15 cellular contexts compared by ENCODE assay signal in the genomic region with DNA sequence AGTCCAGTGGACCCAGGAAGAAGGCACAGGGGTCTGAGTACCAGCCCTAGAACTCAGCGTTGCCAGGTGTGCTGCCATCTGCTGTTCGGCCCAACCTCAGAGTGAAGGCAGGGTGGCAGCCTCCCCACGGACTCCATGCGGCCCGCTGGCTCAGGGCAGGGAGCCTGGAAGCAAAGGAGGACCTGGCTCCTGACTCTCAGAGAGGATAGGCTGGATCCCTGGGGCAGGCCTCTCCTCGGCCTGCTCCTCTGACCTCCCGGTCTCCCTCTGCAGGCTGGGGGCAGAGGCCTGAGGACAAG. TPM values are rescaled to one million over a fixed set of nuclear protein-coding genes. Genes with fewer than 3 reads are reported as not detected.
DNase-seq lines count a peak whose midpoint lies in the region; ATAC-seq, FAIRE-seq and TF ChIP-seq lines count a peak whose summit lies in the region.
"Had no signal": no experiment of that assay in that cellular context is flagged by ENCODE, and none has a peak within 500 bp of the region (broad histone marks: within the 10 kb centered on the region; RNA-seq: fewer than 3 reads in every experiment).

No MANE protein-coding gene starts in this region.

- peaks cover 72% of the 10 kb centered on the region for H3K36me3 ChIP-seq in left ventricle myocardium inferior

- TF ChIP-seq CTCF in AG04450 (IDR thresholded peaks at IDR 0.05; ENCODE audit: low read depth, low read length): 0 out of 2 replicates have a peak, but pooled peaks have one; percentile 8
- peak; percentile 46 for TF ChIP-seq CTCF in left ventricle myocardium inferior (IDR thresholded peaks at IDR 0.05; ENCODE audit: borderline replicate concordance)

- FAIRE-seq in GM12891 (lab: Jason Lieb, UNC): no peak

- no peak overlapping the region for H3K27ac ChIP-seq in AG04450 (ENCODE audit: low read depth, low read length)
- H3K27ac ChIP-seq in left ventricle myocardium inferior (replicated peaks): peak overlapping the region; percentile 33
- H3K27ac ChIP-seq in substantia nigra (ENCODE audit: low read depth, low read length, poor library complexity, severe bottlenecking): no peak overlapping the region
- H3K27ac ChIP-seq: body of pancreas, epithelial cell of prostate had no signal

- TF ChIP-seq POLR2A in GM12891 (IDR thresholded peaks at IDR 0.05; ENCODE audit: low read depth, low read length): no peak

- no peaks in the 10 kb centered on the region; the same call in 1 of the 2 replicates for H3K9me3 ChIP-seq in AG04450 (ENCODE audit: control insufficient read depth, insufficient read depth, low read length)
- no peaks in the 10 kb centered on the region for H3K9me3 ChIP-seq in left ventricle myocardium inferior (replicated peaks)
- H3K9me3 ChIP-seq: body of pancreas, Caco-2 had no signal

- ATAC-seq in SK-N-SH treated with all-trans-retinoic acid at 6 μM for 48 hours (peak; percentile 23), GM19455 (IDR thresholded peaks at IDR 0.05; ENCODE audit: unreplicated experiment) (no peak)
- ATAC-seq: body of pancreas had no signal

- H3K27me3 ChIP-seq in AG04450 (ENCODE audit: control insufficient read depth, insufficient read depth, low read length): peaks cover 3% of the 10 kb centered on the region
- no peaks in the 10 kb centered on the region for H3K27me3 ChIP-seq in left ventricle myocardium inferior (ENCODE audit: low read depth)
- H3K27me3 ChIP-seq: body of pancreas had no signal

- CTCF ChIA-PET in AG04450 (lab: Charles Lee): interaction anchor here (0.6 to 2.5 kb wide), 3 partner anchors 23 to 1719 kb away, joined by 3 to 13 read pairs (median 10); no protein-coding TSS in a partner anchor

- peaks cover 24% of the 10 kb centered on the region for H3K4me1 ChIP-seq in left ventricle myocardium inferior
- H3K4me1 ChIP-seq: body of pancreas, Caco-2 had no signal

- intact Hi-C loops in left ventricle myocardium inferior (cut with micrococcal nuclease): no loop called here

- DNase-seq in AG04450 (ENCODE audit: low read depth, low spot score): no peak
- DNase-seq in GM12891 (ENCODE audit: insufficient read length, low spot score): no peak
- DNase-seq in left ventricle myocardium inferior: no peak
- no peak for DNase-seq in NCI-H2029 treated with DMSO at 0.1 percent for 48 hours (lab: John Stamatoyannopoulos, UW)
- no peak for DNase-seq in NCI-H82 (lab: John Stamatoyannopoulos, UW)
- no peak for DNase-seq in substantia nigra (lab: John Stamatoyannopoulos, UW)
- DNase-seq: activated effector memory CD4-positive, alpha-beta T cell treated with Interleukin-2 at 50 U/mL for 16 hours; body of pancreas; HCEC 1CT; KG1; NCI-H526 treated with DMSO at 0.1 percent for 48 hours had no signal

- H3K4me3 ChIP-seq in AG04450 (ENCODE audit: low read depth, low read length): no peak overlapping the region
- no peak overlapping the region for H3K4me3 ChIP-seq in left ventricle myocardium inferior
- H3K4me3 ChIP-seq: body of pancreas had no signal

- POLR2A ChIA-PET in AG04450 (lab: Yijun Ruan, JAX): no interaction called here

TF ChIP-seq in GM12891, 5 proteins besides CTCF, POLR2A, EP300 and RAD21:
- no peak for TF ChIP-seq TAF1 (IDR thresholded peaks at IDR 0.05; ENCODE audit: low read depth, low read length)
- 0 out of 2 replicates have a peak, but pooled peaks have one; percentile 14 for TF ChIP-seq POU2F2 (IDR thresholded peaks at IDR 0.05; ENCODE audit: low read depth, low read length)

TF ChIP-seq in SK-N-SH treated with all-trans-retinoic acid at 6 μM for 48 hours, 23 proteins besides CTCF, POLR2A, EP300 and RAD21:
- no peak for TF ChIP-seq CSDC2 (CRISPR knock-in tag; IDR thresholded peaks at IDR 0.05)
- TF ChIP-seq ZNF70 (CRISPR knock-in tag; IDR thresholded peaks at IDR 0.05): no peak
- TF ChIP-seq ARNTL (CRISPR knock-in tag; IDR thresholded peaks at IDR 0.05; ENCODE audit: borderline replicate concordance, low read depth): no peak
- TF ChIP-seq GLIS3 (CRISPR knock-in tag; IDR thresholded peaks at IDR 0.05): no peak
- no peak for TF ChIP-seq TCF4 (CRISPR knock-in tag; IDR thresholded peaks at IDR 0.05; ENCODE audit: borderline replicate concordance)
- no peak for TF ChIP-seq ESRRG (CRISPR knock-in tag; IDR thresholded peaks at IDR 0.05)
- no peak for TF ChIP-seq CSRNP3 (CRISPR knock-in tag; IDR thresholded peaks at IDR 0.05)
- TF ChIP-seq, protein P1, sequence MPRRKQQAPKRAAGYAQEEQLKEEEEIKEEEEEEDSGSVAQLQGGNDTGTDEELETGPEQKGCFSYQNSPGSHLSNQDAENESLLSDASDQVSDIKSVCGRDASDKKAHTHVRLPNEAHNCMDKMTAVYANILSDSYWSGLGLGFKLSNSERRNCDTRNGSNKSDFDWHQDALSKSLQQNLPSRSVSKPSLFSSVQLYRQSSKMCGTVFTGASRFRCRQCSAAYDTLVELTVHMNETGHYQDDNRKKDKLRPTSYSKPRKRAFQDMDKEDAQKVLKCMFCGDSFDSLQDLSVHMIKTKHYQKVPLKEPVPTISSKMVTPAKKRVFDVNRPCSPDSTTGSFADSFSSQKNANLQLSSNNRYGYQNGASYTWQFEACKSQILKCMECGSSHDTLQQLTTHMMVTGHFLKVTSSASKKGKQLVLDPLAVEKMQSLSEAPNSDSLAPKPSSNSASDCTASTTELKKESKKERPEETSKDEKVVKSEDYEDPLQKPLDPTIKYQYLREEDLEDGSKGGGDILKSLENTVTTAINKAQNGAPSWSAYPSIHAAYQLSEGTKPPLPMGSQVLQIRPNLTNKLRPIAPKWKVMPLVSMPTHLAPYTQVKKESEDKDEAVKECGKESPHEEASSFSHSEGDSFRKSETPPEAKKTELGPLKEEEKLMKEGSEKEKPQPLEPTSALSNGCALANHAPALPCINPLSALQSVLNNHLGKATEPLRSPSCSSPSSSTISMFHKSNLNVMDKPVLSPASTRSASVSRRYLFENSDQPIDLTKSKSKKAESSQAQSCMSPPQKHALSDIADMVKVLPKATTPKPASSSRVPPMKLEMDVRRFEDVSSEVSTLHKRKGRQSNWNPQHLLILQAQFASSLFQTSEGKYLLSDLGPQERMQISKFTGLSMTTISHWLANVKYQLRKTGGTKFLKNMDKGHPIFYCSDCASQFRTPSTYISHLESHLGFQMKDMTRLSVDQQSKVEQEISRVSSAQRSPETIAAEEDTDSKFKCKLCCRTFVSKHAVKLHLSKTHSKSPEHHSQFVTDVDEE (CRISPR knock-in tag; IDR thresholded peaks at IDR 0.05): no peak
- TF ChIP-seq SNAI2 (CRISPR knock-in tag; IDR thresholded peaks at IDR 0.05): no peak
- no peak for TF ChIP-seq TOX (CRISPR knock-in tag; IDR thresholded peaks at IDR 0.05; ENCODE audit: borderline replicate concordance)
- no peak for TF ChIP-seq CREB5 (CRISPR knock-in tag; IDR thresholded peaks at IDR 0.05; ENCODE audit: low read depth)
- no peak for TF ChIP-seq PPARA (CRISPR knock-in tag; IDR thresholded peaks at IDR 0.05; ENCODE audit: borderline replicate concordance)
- no peak for TF ChIP-seq ZFP30 (CRISPR knock-in tag; IDR thresholded peaks at IDR 0.05)

RNA-seq across cellular contexts. Expression of gene MCRS1, which starts 10.1 kb away (rescaled TPM):
- 47.0 and 54.2 TPM in 2 replicates for polyA plus RNA-seq in AG04450 (2011; rRNA removed)
- polyA minus RNA-seq in AG04450 (2011; rRNA and poly(A)+ RNA removed): 55.0 and 80.9 TPM in 2 replicates
- 42.1 TPM for polyA plus RNA-seq in GM12891 (2012; ENCODE audit: low read depth, missing spikeins)
- 97.9 TPM for total RNA-seq in left ventricle myocardium inferior

RNA-seq across cellular contexts. Expression of gene KCNH3, which starts 19.0 kb away (rescaled TPM):
- polyA plus RNA-seq in AG04450 (2011; rRNA removed): 0.01 and 0.11 TPM in 2 replicates
- polyA minus RNA-seq in AG04450 (2011; rRNA and poly(A)+ RNA removed): not detected in 2 replicates
- polyA plus RNA-seq in GM12891 (2012; ENCODE audit: low read depth, missing spikeins): 0.89 TPM
- 0.41 TPM for total RNA-seq in left ventricle myocardium inferior

RNA-seq across cellular contexts. Expression of gene FAM186B, which starts 47.6 kb away (rescaled TPM):
- 0.05 and 0.07 TPM in 2 replicates for polyA plus RNA-seq in AG04450 (2011; rRNA removed)
- 0.09 and 0.41 TPM in 2 replicates for polyA minus RNA-seq in AG04450 (2011; rRNA and poly(A)+ RNA removed)
- polyA plus RNA-seq in GM12891 (2012; ENCODE audit: low read depth, missing spikeins): 0.92 TPM
- 0.33 TPM for total RNA-seq in left ventricle myocardium inferior
